23 cellular contexts compared by ENCODE assay signal in genomic region chrX:7244400-7244799, GRCh38.
A peak's percentile ranks its signal among the peaks of the same experiment; 100 is the strongest.
DNase-seq lines count a peak whose midpoint lies in the region; ATAC-seq, FAIRE-seq and TF ChIP-seq lines count a peak whose summit lies in the region.
"Had no signal": no experiment of that assay in that cellular context is flagged by ENCODE, and none has a peak within 500 bp of the region (broad histone marks: within the 10 kb centered on the region; RNA-seq: fewer than 3 reads in every experiment).

No MANE protein-coding gene starts in this region.

- H3K79me2 ChIP-seq in astrocyte (ENCODE audit: insufficient read depth, low read length) (no peaks in the 10 kb centered on the region), osteoblast (ENCODE audit: insufficient read depth, low read length) (no peaks in the 10 kb centered on the region)

- H3K9ac ChIP-seq in BLaER1, result no peak overlapping the region
- H3K9ac ChIP-seq in astrocyte (ENCODE audit: low read length), result no peak overlapping the region

- DNase-seq in GM12892 (ENCODE audit: insufficient read length), result no peak
- DNase-seq in NOMO-1 (lab: John Stamatoyannopoulos, UW; ENCODE audit: unreplicated experiment in 2 of 2), result peak; percentile 63 to 78
- no peak for DNase-seq in astrocyte (ENCODE audit: low read depth)
- DNase-seq in HuH-7.5 (ENCODE audit: low spot score), result no peak
- no peak for DNase-seq in stimulated activated CD4-positive, alpha-beta T cell treated with anti-CD3 and anti-CD28 coated beads, Interleukin-4, amount 100 ng/mL, for 24 hours
- no peak for DNase-seq in osteoblast (ENCODE audit: insufficient read length, low spot score, missing footprints)
- DNase-seq: Caco-2; CD4-positive, alpha-beta memory T cell; GOT3; HCEC 1CT; MG63; NCI-H1105 treated with DMSO at 0.1 percent for 48 hours; NCI-H2029 treated with DMSO at 0.1 percent for 48 hours; NCI-H2171 treated with DMSO at 0.1 percent for 48 hours; NCI-H446; NCI-H526; SW 1271; T-helper 17 cell had no signal

- H3K4me2 ChIP-seq in BLaER1 (peak overlapping the region; percentile 17; the same call in 1 of the 2 replicates), astrocyte (ENCODE audit: low read length) (no peak overlapping the region), osteoblast (ENCODE audit: insufficient read depth, low read length) (no peak overlapping the region)

- H2AFZ ChIP-seq in astrocyte (ENCODE audit: low read depth, low read length), result no peak overlapping the region
- no peak overlapping the region for H2AFZ ChIP-seq in osteoblast (ENCODE audit: low read length)

- H3K36me3 ChIP-seq in BLaER1, result no peaks in the 10 kb centered on the region
- no peaks in the 10 kb centered on the region for H3K36me3 ChIP-seq in astrocyte (ENCODE audit: insufficient read depth, low read length)
- H3K36me3 ChIP-seq in osteoblast (ENCODE audit: insufficient read depth, low read length), result no peaks in the 10 kb centered on the region
- H3K36me3 ChIP-seq: MG63 had no signal

- H3K4me3 Mint-ChIP-seq in astrocyte (ENCODE audit: unreplicated experiment), result no peak overlapping the region
- H3K4me3 Mint-ChIP-seq: B cell; CD4-positive, alpha-beta memory T cell; T-helper 17 cell had no signal

- no peak for ATAC-seq in HG03108 (IDR thresholded peaks at IDR 0.05; ENCODE audit: unreplicated experiment)
- ATAC-seq: T-helper 17 cell had no signal

- H3K4me1 Mint-ChIP-seq in astrocyte (ENCODE audit: low read depth, unreplicated experiment), result no peaks in the 10 kb centered on the region
- H3K4me1 Mint-ChIP-seq: CD4-positive, alpha-beta memory T cell; T-helper 17 cell had no signal

- no peak for TF ChIP-seq POLR2A in GM12892 (IDR thresholded peaks at IDR 0.05; ENCODE audit: low read depth, low read length)

- peaks cover 5% of the 10 kb centered on the region for H3K9me3 ChIP-seq in BLaER1
- no peaks in the 10 kb centered on the region for H3K9me3 ChIP-seq in astrocyte (ENCODE audit: insufficient read depth, low read depth, low read length)
- H3K9me3 ChIP-seq in osteoblast (ENCODE audit: low read depth, low read length), result no peaks in the 10 kb centered on the region
- H3K9me3 ChIP-seq: Caco-2, MG63 had no signal

- no peaks in the 10 kb centered on the region for H4K20me1 ChIP-seq in BLaER1
- no peaks in the 10 kb centered on the region for H4K20me1 ChIP-seq in astrocyte (ENCODE audit: insufficient read depth, low read length)
- no peaks in the 10 kb centered on the region for H4K20me1 ChIP-seq in osteoblast (ENCODE audit: insufficient read depth, low read length)

- H3K4me3 ChIP-seq in BLaER1, result no peak overlapping the region
- H3K4me3 ChIP-seq in astrocyte (ENCODE audit: insufficient read depth, low read depth, low read length), result no peak overlapping the region
- no peak overlapping the region for H3K4me3 ChIP-seq in osteoblast (ENCODE audit: insufficient read depth, low read length)
- H3K4me3 ChIP-seq: MG63 had no signal

- TF ChIP-seq CTCF in astrocyte (IDR thresholded peaks at IDR 0.05; ENCODE audit: insufficient read depth, low read depth, low read length) (no peak), osteoblast (IDR thresholded peaks at IDR 0.05; ENCODE audit: extremely low read depth, low read depth, low read length) (no peak)

- no peak overlapping the region for H3K27ac Mint-ChIP-seq in astrocyte (ENCODE audit: unreplicated experiment)
- H3K27ac Mint-ChIP-seq: B cell; CD4-positive, alpha-beta memory T cell; T-helper 17 cell had no signal

- peaks cover 21% of the 10 kb centered on the region for H3K4me1 ChIP-seq in BLaER1
- no peaks in the 10 kb centered on the region for H3K4me1 ChIP-seq in astrocyte (ENCODE audit: insufficient read depth, low read length)
- no peaks in the 10 kb centered on the region for H3K4me1 ChIP-seq in osteoblast (ENCODE audit: insufficient read depth, low read length)
- H3K4me1 ChIP-seq: Caco-2 had no signal

- no peaks in the 10 kb centered on the region for H3K27me3 Mint-ChIP-seq in astrocyte (ENCODE audit: low read depth, unreplicated experiment)
- H3K27me3 Mint-ChIP-seq: B cell; CD4-positive, alpha-beta memory T cell; T-helper 17 cell had no signal

- no peaks in the 10 kb centered on the region for H3K27me3 ChIP-seq in BLaER1
- no peaks in the 10 kb centered on the region for H3K27me3 ChIP-seq in astrocyte (ENCODE audit: insufficient read depth, low read length)
- H3K27me3 ChIP-seq in osteoblast (ENCODE audit: insufficient read depth, low read length), result no peaks in the 10 kb centered on the region
- H3K27me3 ChIP-seq: MG63 had no signal

- H3K27ac ChIP-seq in BLaER1 (no peak overlapping the region), astrocyte (ENCODE audit: low read depth, low read length) (no peak overlapping the region), osteoblast (ENCODE audit: low read depth, low read length) (no peak overlapping the region)

- H3K36me3 Mint-ChIP-seq in astrocyte (ENCODE audit: low read depth, unreplicated experiment), result no peaks in the 10 kb centered on the region

- FAIRE-seq in GM12892 (lab: Jason Lieb, UNC) (peak; percentile 48), astrocyte (lab: Jason Lieb, UNC) (peak; percentile 55)
- FAIRE-seq: A204.1, RCC 7860 had no signal

- peaks cover 3% of the 10 kb centered on the region for H3K9me3 Mint-ChIP-seq in astrocyte (ENCODE audit: unreplicated experiment)

Comparison
In these comparisons a context has a peak if more than half of its experiments do, and no peak if none do; other contexts are left out.
1. DNase-seq: peak in NOMO-1 (2 of 2); none in GM12892 (single experiment), astrocyte (single experiment), HuH-7.5 (single experiment), stimulated activated CD4-positive, alpha-beta T cell treated with anti-CD3 and anti-CD28 coated beads, Interleukin-4, amount 100 ng/mL, for 24 hours (single experiment) and osteoblast (single experiment).